In the genomic region with DNA sequence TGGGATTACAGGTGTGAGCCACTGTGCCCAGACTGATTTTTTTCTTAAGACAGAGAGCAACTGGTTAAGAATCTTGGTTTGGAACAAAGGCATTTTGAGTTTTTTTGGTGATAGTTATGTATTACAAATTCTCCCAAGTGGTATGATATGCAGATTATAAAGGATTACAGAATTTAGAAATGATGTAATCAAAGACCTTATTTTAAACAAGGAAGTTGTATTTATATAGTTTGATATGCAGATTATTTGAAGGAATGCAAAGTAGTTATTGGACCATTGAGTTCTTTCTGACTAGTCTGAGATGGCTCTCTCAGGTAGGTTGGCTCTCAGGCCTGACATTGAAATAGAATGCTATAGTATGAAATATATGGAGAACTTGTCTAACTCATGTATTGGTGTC, we compare ENCODE assay signal across 8 cellular contexts. TPM values are rescaled to one million over a fixed set of nuclear protein-coding genes. Genes with fewer than 3 reads are reported as not detected.
"Had no signal": no experiment of that assay in that cellular context is flagged by ENCODE, and none has a peak within 500 bp of the region (broad histone marks: within the 10 kb centered on the region; RNA-seq: fewer than 3 reads in every experiment).

No MANE protein-coding gene starts in this region.

- H3K27ac ChIP-seq: GM23248 had no signal

- H2AFZ ChIP-seq: GM23248 had no signal

- H3K9me3 ChIP-seq: HAP-1 had no signal

- H3K9ac ChIP-seq: GM23248 had no signal

- H3K27me3 Mint-ChIP-seq: IgD-negative memory B cell had no signal

- DNase-seq: GM23248, GOT3, H7 had no signal

- H3K9me3 Mint-ChIP-seq: IgD-negative memory B cell had no signal

- FAIRE-seq: HTR-8/SVneo had no signal

- H3K4me3 ChIP-seq: GM23248, HAP-1 had no signal

- ATAC-seq: HCT116 had no signal

- H3K27ac Mint-ChIP-seq: IgD-negative memory B cell had no signal

- H3K4me3 Mint-ChIP-seq: IgD-negative memory B cell had no signal

RNA-seq across cellular contexts. Expression of gene LHX1, which starts 46.3 kb away (rescaled TPM):
- total RNA-seq: GM23248, HT-29 had no signal
- polyA plus RNA-seq: GM23248, IgD-negative memory B cell had no signal
